In the genomic region with DNA sequence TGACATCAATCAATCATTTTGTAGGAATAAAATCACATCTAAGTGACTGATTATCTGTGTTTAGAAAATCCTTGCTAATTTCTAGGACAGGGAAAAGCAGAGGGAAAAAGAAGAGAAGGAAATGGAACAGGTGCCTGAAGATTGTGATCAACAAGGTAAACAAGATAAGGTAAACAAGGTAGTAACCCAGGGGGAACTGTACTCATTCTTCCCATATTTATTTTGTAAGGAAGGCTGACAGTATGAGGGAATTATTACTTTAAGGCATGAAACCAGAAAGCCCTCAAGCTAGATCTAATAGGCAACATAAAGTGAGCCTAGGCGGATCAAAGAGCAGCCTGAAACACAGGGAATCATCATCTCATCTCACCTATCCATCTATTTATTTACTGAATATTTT, we compare ENCODE assay signal across 28 cellular contexts.
DNase-seq lines count a peak whose midpoint lies in the region; ATAC-seq lines count a peak whose summit lies in the region.
"Had no signal": no experiment of that assay in that cellular context is flagged by ENCODE, and none has a peak within 500 bp of the region (broad histone marks: within the 10 kb centered on the region; RNA-seq: fewer than 3 reads in every experiment).

No MANE protein-coding gene starts in this region.

- intact Hi-C loops in activated naive CD4-positive, alpha-beta T cell treated with anti-CD3 and anti-CD28 coated beads for 36 hours (cut with micrococcal nuclease), result no loop called here
- intact Hi-C loops in left colon (cut with DNase I, micrococcal nuclease), result no loop called here

- H3K27me3 Mint-ChIP-seq in activated naive CD4-positive, alpha-beta T cell treated with anti-CD3 and anti-CD28 coated beads, Interleukin-2, amount 10 ng/mL, durations not matched to agents 7 days and 5 days, result no peaks in the 10 kb centered on the region
- no peaks in the 10 kb centered on the region for H3K27me3 Mint-ChIP-seq in activated naive CD4-positive, alpha-beta T cell treated with anti-CD3 and anti-CD28 coated beads for 36 hours (ENCODE audit: low read depth)
- no peaks in the 10 kb centered on the region for H3K27me3 Mint-ChIP-seq in natural killer cell treated with Interleukin-12 subunit alpha and Interleukin-12 subunit beta and Interleukin-15 and Interleukin-18, amount 100 ng/mL, for 72 hours
- H3K27me3 Mint-ChIP-seq: CD4-positive, alpha-beta memory T cell had no signal

- ATAC-seq in left colon (peak; percentile 41), HG03520 (IDR thresholded peaks at IDR 0.05; ENCODE audit: unreplicated experiment) (no peak)
- no peak for ATAC-seq in natural killer cell treated with Interleukin-12 subunit alpha and Interleukin-12 subunit beta and Interleukin-15 and Interleukin-18, amount 100 ng/mL, for 72 hours
- ATAC-seq: GM12878, GM23338 had no signal

- no peak overlapping the region for H3K4me3 Mint-ChIP-seq in activated naive CD4-positive, alpha-beta T cell treated with anti-CD3 and anti-CD28 coated beads, Interleukin-2, amount 10 ng/mL, durations not matched to agents 7 days and 5 days
- no peak overlapping the region for H3K4me3 Mint-ChIP-seq in activated naive CD4-positive, alpha-beta T cell treated with anti-CD3 and anti-CD28 coated beads for 36 hours
- no peak overlapping the region for H3K4me3 Mint-ChIP-seq in natural killer cell treated with Interleukin-12 subunit alpha and Interleukin-12 subunit beta and Interleukin-15 and Interleukin-18, amount 100 ng/mL, for 72 hours
- H3K4me3 Mint-ChIP-seq: CD4-positive, alpha-beta memory T cell; GM23338; H9; HFFc6 had no signal

- H3K9me3 Mint-ChIP-seq in activated naive CD4-positive, alpha-beta T cell treated with anti-CD3 and anti-CD28 coated beads, Interleukin-2, amount 10 ng/mL, durations not matched to agents 7 days and 5 days, result no peaks in the 10 kb centered on the region
- H3K9me3 Mint-ChIP-seq in activated naive CD4-positive, alpha-beta T cell treated with anti-CD3 and anti-CD28 coated beads for 36 hours, result peaks cover 1% of the 10 kb centered on the region
- no peaks in the 10 kb centered on the region for H3K9me3 Mint-ChIP-seq in natural killer cell treated with Interleukin-12 subunit alpha and Interleukin-12 subunit beta and Interleukin-15 and Interleukin-18, amount 100 ng/mL, for 72 hours
- H3K9me3 Mint-ChIP-seq: GM23338, HFFc6 had no signal

- no peak for DNase-seq in activated naive CD4-positive, alpha-beta T cell treated with anti-CD3 and anti-CD28 coated beads, Interleukin-2, amount 10 ng/mL, durations not matched to agents 7 days and 5 days
- DNase-seq in activated naive CD4-positive, alpha-beta T cell treated with anti-CD3 and anti-CD28 coated beads for 36 hours, result no peak
- DNase-seq in NCI-H146 (lab: John Stamatoyannopoulos, UW), result peak; percentile 63
- DNase-seq in left colon, result no peak
- no peak for DNase-seq in NCI-H526 (lab: John Stamatoyannopoulos, UW)
- no peak for DNase-seq in natural killer cell treated with Interleukin-12 subunit alpha and Interleukin-12 subunit beta and Interleukin-15 and Interleukin-18, amount 100 ng/mL, for 72 hours (ENCODE audit: low spot score)
- DNase-seq in NCI-H187 (lab: John Stamatoyannopoulos, UW), result no peak
- DNase-seq: AML-193; CD4-positive, alpha-beta memory T cell; COR-L47; DMS79; EL; GDM1; H9; HFFc6; Karpas-422; MV-4-11; NCI-H1105; NCI-H1694; NCI-H2171; NCI-H226; NCI-H510A; NCI-H748 treated with DMSO at 0.1 percent for 48 hours; Right ventricle myocardium superior; RPMI8226 had no signal

- H3K4me1 Mint-ChIP-seq in activated naive CD4-positive, alpha-beta T cell treated with anti-CD3 and anti-CD28 coated beads, Interleukin-2, amount 10 ng/mL, durations not matched to agents 7 days and 5 days, result peaks cover 28% of the 10 kb centered on the region
- peaks cover 22% of the 10 kb centered on the region for H3K4me1 Mint-ChIP-seq in activated naive CD4-positive, alpha-beta T cell treated with anti-CD3 and anti-CD28 coated beads for 36 hours (ENCODE audit: low read depth)
- H3K4me1 Mint-ChIP-seq in natural killer cell treated with Interleukin-12 subunit alpha and Interleukin-12 subunit beta and Interleukin-15 and Interleukin-18, amount 100 ng/mL, for 72 hours (ENCODE audit: low read depth in 2 of 2), result peaks cover 0 to 4% of the 10 kb centered on the region in 2 donors

- CTCF ChIA-PET in activated naive CD4-positive, alpha-beta T cell treated with anti-CD3 and anti-CD28 coated beads, Interleukin-2, amount 10 ng/mL, durations not matched to agents 7 days and 5 days (lab: Charles Lee), result no interaction called here
- CTCF ChIA-PET in activated naive CD4-positive, alpha-beta T cell treated with anti-CD3 and anti-CD28 coated beads for 36 hours (lab: Charles Lee), result no interaction called here

- peak overlapping the region; percentile 39 for H3K27ac Mint-ChIP-seq in activated naive CD4-positive, alpha-beta T cell treated with anti-CD3 and anti-CD28 coated beads, Interleukin-2, amount 10 ng/mL, durations not matched to agents 7 days and 5 days
- H3K27ac Mint-ChIP-seq in activated naive CD4-positive, alpha-beta T cell treated with anti-CD3 and anti-CD28 coated beads for 36 hours, result no peak overlapping the region
- no peak overlapping the region for H3K27ac Mint-ChIP-seq in natural killer cell treated with Interleukin-12 subunit alpha and Interleukin-12 subunit beta and Interleukin-15 and Interleukin-18, amount 100 ng/mL, for 72 hours
- H3K27ac Mint-ChIP-seq: CD4-positive, alpha-beta memory T cell; GM23338; H9; HFFc6 had no signal

- peaks cover 71% of the 10 kb centered on the region for H3K36me3 Mint-ChIP-seq in activated naive CD4-positive, alpha-beta T cell treated with anti-CD3 and anti-CD28 coated beads, Interleukin-2, amount 10 ng/mL, durations not matched to agents 7 days and 5 days
- peaks cover 6% of the 10 kb centered on the region for H3K36me3 Mint-ChIP-seq in activated naive CD4-positive, alpha-beta T cell treated with anti-CD3 and anti-CD28 coated beads for 36 hours (ENCODE audit: low read depth)
- H3K36me3 Mint-ChIP-seq in natural killer cell treated with Interleukin-12 subunit alpha and Interleukin-12 subunit beta and Interleukin-15 and Interleukin-18, amount 100 ng/mL, for 72 hours, result no peaks in the 10 kb centered on the region
